In the genomic region with DNA sequence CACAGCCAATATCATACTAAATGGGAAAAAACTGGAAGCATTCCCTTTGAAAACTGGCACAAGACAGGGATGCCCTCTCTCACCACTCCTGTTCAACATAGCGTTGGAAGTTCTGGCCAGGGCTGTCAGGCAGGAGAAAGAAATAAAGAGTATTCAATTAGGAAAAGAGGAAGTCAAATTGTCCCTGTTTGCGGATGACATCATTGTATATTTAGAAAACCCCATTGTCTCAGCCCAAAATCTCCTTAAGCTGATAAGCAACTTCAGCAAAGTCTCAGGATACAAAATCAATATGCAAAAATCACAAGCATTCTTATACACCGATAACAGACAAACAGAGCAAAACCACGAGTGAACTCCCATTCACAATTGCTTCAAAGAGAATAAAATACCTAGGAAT, we compare ENCODE assay signal across 4 cellular contexts.
DNase-seq lines count a peak whose midpoint lies in the region; ATAC-seq, FAIRE-seq and TF ChIP-seq lines count a peak whose summit lies in the region.
"Not testable (repeated sequence)": the region's sequence is repeated elsewhere in the genome, so short reads cannot be mapped to it uniquely, and the experiment has no call there.

No MANE protein-coding gene starts in this region.

- not testable (repeated sequence) for H3K9me3 ChIP-seq in K562 (replicated peaks; ENCODE audit: control insufficient read depth, insufficient read depth, low read depth, low read length); HepG2 (ENCODE audit: low read length)
- peaks cover 19% of the 10 kb centered on the region for H3K9me3 ChIP-seq in endodermal cell (ENCODE audit: control insufficient read depth, low read length)

- H3K9me1 ChIP-seq in K562 (ENCODE audit: control insufficient read depth, insufficient read depth, low read length) = not testable (repeated sequence)

- not testable (repeated sequence) for TF ChIP-seq POLR2A in K562 (conservative IDR thresholded peaks at IDR 0.05); HepG2 (IDR thresholded peaks at IDR 0.05; ENCODE audit: insufficient read depth in 1 of 2, low read depth in 2 of 2, low read length in 2 of 2)

- H3K4me2 ChIP-seq in K562 (ENCODE audit: insufficient read depth, low read length); HepG2 (ENCODE audit: low read depth, low read length): not testable (repeated sequence)

- ATAC-seq in K562, HepG2: not testable (repeated sequence)

- H3K36me3 Mint-ChIP-seq in endodermal cell (ENCODE audit: low read depth); osteocyte (ENCODE audit: unreplicated experiment): not testable (repeated sequence)

- H3K4me3 ChIP-seq in K562; endodermal cell (ENCODE audit: low read length); HepG2 (replicated peaks in 1 of 3; ENCODE audit: insufficient read depth in 1 of 3, low read depth in 2 of 3, low read length in 3 of 3): not testable (repeated sequence)

- not testable (repeated sequence) for H4K20me1 ChIP-seq in K562 (replicated peaks; ENCODE audit: control insufficient read depth, insufficient read depth, low read length); HepG2 (ENCODE audit: insufficient read depth, low read length)

- not testable (repeated sequence) for H3K27me3 Mint-ChIP-seq in endodermal cell (ENCODE audit: insufficient read depth); osteocyte (ENCODE audit: unreplicated experiment)

- H3K4me3 Mint-ChIP-seq in endodermal cell; osteocyte (ENCODE audit: unreplicated experiment): not testable (repeated sequence)

- not testable (repeated sequence) for TF ChIP-seq CTCF in K562 (IDR thresholded peaks at IDR 0.05 in 2 of 3, conservative IDR thresholded peaks at IDR 0.05 in 1 of 3; ENCODE audit: insufficient read depth in 2 of 3, low read depth in 1 of 3, low read length in 3 of 3); endodermal cell (conservative IDR thresholded peaks at IDR 0.05); HepG2 (CRISPR knock-in tag; IDR thresholded peaks at IDR 0.05); osteocyte (IDR thresholded peaks at IDR 0.05)

- DNase-seq in K562 (ENCODE audit: extremely low read depth in 1 of 4, low spot score in 3 of 4); endodermal cell; HepG2 (ENCODE audit: low spot score): not testable (repeated sequence)
- DNase-seq in osteocyte (ENCODE audit: extremely low spot score, unreplicated experiment) = peak; percentile 23

- H3K4me1 ChIP-seq in K562 (replicated peaks in 1 of 2; ENCODE audit: control insufficient read depth in 2 of 2, insufficient read depth in 2 of 2, low read length in 2 of 2); endodermal cell (ENCODE audit: control insufficient read depth, insufficient read depth, low read length); HepG2 (ENCODE audit: insufficient read depth, low read length): not testable (repeated sequence)

- CTCF ChIA-PET in K562 (lab: Yijun Ruan, JAX; ENCODE audit: low intra/inter-chr PET ratio); HepG2 (lab: Yijun Ruan, JAX; ENCODE audit: low intra/inter-chr PET ratio, low total read pairs): not testable (repeated sequence)

- peaks cover 0 to 14% of the 10 kb centered on the region in 2 experiments; a peak in 3 of 5 replicates for H3K27me3 ChIP-seq in K562 (ENCODE audit: control insufficient read depth in 2 of 2, insufficient read depth in 2 of 2, low read length in 2 of 2)
- not testable (repeated sequence) for H3K27me3 ChIP-seq in endodermal cell (ENCODE audit: control insufficient read depth, insufficient read depth, low read length, poor library complexity, severe bottlenecking); HepG2 (ENCODE audit: control insufficient read depth in 1 of 2, insufficient read depth in 2 of 2, low read length in 2 of 2)

- intact Hi-C loops in K562 (cut with micrococcal nuclease); HepG2 (cut with micrococcal nuclease; ENCODE audit: unreplicated experiment): not testable (repeated sequence)

- TF ChIP-seq RAD21 in K562 (CRISPR knock-in tag; conservative IDR thresholded peaks at IDR 0.05 in 1 of 2, IDR thresholded peaks at IDR 0.05 in 1 of 2); HepG2 (CRISPR knock-in tag; IDR thresholded peaks at IDR 0.05): not testable (repeated sequence)

- WGBS in K562 (ENCODE audit: insufficient coverage, low coverage, missing lambda C conversion rate) = 0% methylated on average over 4 of the region's 4 CpGs
- WGBS in endodermal cell (ENCODE audit: insufficient coverage in 1 of 2, insufficient read length in 1 of 2), 2 experiments = 70 to 92% methylated on average over 2 to 3 of the region's 4 CpGs
- 13% methylated on average over 4 of the region's 4 CpGs for WGBS in HepG2 (ENCODE audit: low lambda C conversion rate)

- not testable (repeated sequence) for H3K36me3 ChIP-seq in K562 (ENCODE audit: control insufficient read depth, insufficient read depth, low read length); endodermal cell (ENCODE audit: control insufficient read depth, insufficient read depth, low read length); HepG2 (replicated peaks in 1 of 2; ENCODE audit: control insufficient read depth in 1 of 2, insufficient read depth in 2 of 2, low read length in 2 of 2)

- not testable (repeated sequence) for TF ChIP-seq EP300 in K562 (IDR thresholded peaks at IDR 0.05; ENCODE audit: low read length); HepG2 (IDR thresholded peaks at IDR 0.05; ENCODE audit: low read depth in 2 of 2, low read length in 2 of 2); HepG2 (CRISPR knock-in tag; IDR thresholded peaks at IDR 0.05; ENCODE audit: borderline replicate concordance)

- H3K9me3 Mint-ChIP-seq in endodermal cell = peaks cover 25% of the 10 kb centered on the region
- H3K9me3 Mint-ChIP-seq in osteocyte (ENCODE audit: unreplicated experiment) = not testable (repeated sequence)

- peak overlapping the region; percentile 44 for H3K27ac Mint-ChIP-seq in endodermal cell
- not testable (repeated sequence) for H3K27ac Mint-ChIP-seq in osteocyte (ENCODE audit: unreplicated experiment)

- BruUV-seq in K562 (replicated peaks; lab: Mats Ljungman, UMichigan); HepG2 (replicated peaks; lab: Mats Ljungman, UMichigan): not testable (repeated sequence)

- not testable (repeated sequence) for FAIRE-seq in K562 (lab: Jason Lieb, UNC); HepG2 (lab: Jason Lieb, UNC)

- H3K27ac ChIP-seq in K562 (ENCODE audit: extremely low read depth, low read depth, low read length); endodermal cell (ENCODE audit: low read depth, low read length); HepG2 (ENCODE audit: extremely low read length, insufficient read depth, low read length): not testable (repeated sequence)

- POLR2A ChIA-PET in K562 (lab: Yijun Ruan, JAX); HepG2 (lab: Yijun Ruan, JAX): not testable (repeated sequence)

- H2AFZ ChIP-seq in K562 (ENCODE audit: low read depth, low read length); HepG2 (ENCODE audit: low read length): not testable (repeated sequence)

- H3K9ac ChIP-seq in K562 (ENCODE audit: insufficient read depth in 1 of 2, low read depth in 2 of 2, low read length in 2 of 2); endodermal cell (ENCODE audit: extremely low read depth, low read length, poor library complexity, severe bottlenecking); HepG2 (ENCODE audit: insufficient read depth, low read depth, low read length): not testable (repeated sequence)

- H3K4me1 Mint-ChIP-seq in endodermal cell = peaks cover 27% of the 10 kb centered on the region
- H3K4me1 Mint-ChIP-seq in osteocyte (ENCODE audit: unreplicated experiment) = not testable (repeated sequence)

- in situ Hi-C loops in K562 (cut with MboI); HepG2 (cut with HindIII; ENCODE audit: extremely low pct_ligation_motif_present, low pct_unique_long_range_greater_than_20kb): not testable (repeated sequence)

- not testable (repeated sequence) for H3K79me2 ChIP-seq in K562 (ENCODE audit: control insufficient read depth, insufficient read depth, low read length); HepG2 (ENCODE audit: insufficient read depth, low read length)

TF ChIP-seq in K562, 482 proteins besides CTCF, POLR2A, EP300 and RAD21:
- TF ChIP-seq, protein P1, sequence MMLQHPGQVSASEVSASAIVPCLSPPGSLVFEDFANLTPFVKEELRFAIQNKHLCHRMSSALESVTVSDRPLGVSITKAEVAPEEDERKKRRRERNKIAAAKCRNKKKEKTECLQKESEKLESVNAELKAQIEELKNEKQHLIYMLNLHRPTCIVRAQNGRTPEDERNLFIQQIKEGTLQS (IDR thresholded peaks at IDR 0.05) = peak; percentile 18; the same call in 1 of the 2 replicates
- TF ChIP-seq, protein P1 (CRISPR knock-in tag; conservative IDR thresholded peaks at IDR 0.05) = not testable (repeated sequence)
- TF ChIP-seq ATF7 (IDR thresholded peaks at IDR 0.05) = peak; percentile 63; the same call in 1 of the 2 replicates
TF ChIP-seq in K562: peak in this region for 2; not testable (repeated sequence) for 480.

TF ChIP-seq in HepG2, 621 proteins besides CTCF, POLR2A, EP300 and RAD21:
- peak; percentile 71 for TF ChIP-seq ATF7 (IDR thresholded peaks at IDR 0.05)
- TF ChIP-seq ATF7 (CRISPR knock-in tag; IDR thresholded peaks at IDR 0.05) = not testable (repeated sequence)
TF ChIP-seq in HepG2: peak in this region for 1; not testable (repeated sequence) for 620.
